Comparison of ENCODE assay signal across 1 cellular context in genomic region chr21:46191686-46192575, GRCh38.
TF ChIP-seq lines count a peak whose summit lies in the region.

No MANE protein-coding gene starts in this region.

TF ChIP-seq in SK-N-SH, 30 proteins besides CTCF, POLR2A, EP300 and RAD21 (continued from another document):
- TF ChIP-seq CHD2 (IDR thresholded peaks at IDR 0.05; ENCODE audit: low read length, partially characterized antibody) = no peak
- no peak for TF ChIP-seq FOXJ3 (CRISPR knock-in tag; IDR thresholded peaks at IDR 0.05)
